Comparison of ENCODE assay signal across 8 cellular contexts in the genomic region with DNA sequence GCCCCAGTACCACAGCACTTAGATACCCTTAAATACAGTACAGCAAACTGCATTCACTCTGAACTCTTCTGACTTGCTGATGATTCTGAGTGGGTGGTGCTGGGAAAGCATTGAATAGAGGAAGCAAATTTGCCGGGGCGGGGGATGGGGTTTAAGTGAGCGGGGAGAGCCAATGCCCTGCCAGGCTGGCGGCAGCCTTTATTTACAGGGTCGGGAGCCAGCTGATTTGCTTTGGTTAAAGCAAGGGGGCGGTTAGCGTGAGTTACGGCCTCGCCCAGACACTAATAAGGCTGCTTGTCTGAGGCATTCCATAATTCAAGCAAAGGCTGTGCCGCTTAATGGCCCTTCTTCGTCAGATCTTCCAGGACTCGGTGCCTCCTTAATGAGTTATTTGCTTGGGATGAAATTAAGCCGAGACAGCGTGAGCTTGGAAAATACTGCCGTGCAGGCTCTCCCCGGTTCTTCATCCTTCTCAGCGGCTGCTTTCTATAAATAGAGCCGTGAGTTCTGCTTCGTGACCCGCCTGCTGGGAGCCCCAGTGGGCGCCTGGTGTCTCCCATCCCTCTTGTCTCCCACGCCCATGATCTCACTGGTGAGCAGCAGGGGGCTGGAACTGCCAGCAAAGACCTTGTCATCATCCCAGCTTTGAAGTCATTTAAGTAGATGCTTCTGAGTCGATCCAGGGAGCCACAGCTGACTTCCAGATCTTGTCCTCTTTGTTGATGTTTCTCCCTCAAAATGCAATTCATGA. TPM values are rescaled to one million over a fixed set of nuclear protein-coding genes. Genes with fewer than 3 reads are reported as not detected.
A peak's percentile ranks its signal among the peaks of the same experiment; 100 is the strongest.
DNase-seq lines count a peak whose midpoint lies in the region; ATAC-seq and TF ChIP-seq lines count a peak whose summit lies in the region.

No MANE protein-coding gene starts in this region.

- H3K4me3 ChIP-seq in A673 (ENCODE audit: low read depth, low read length, poor library complexity, severe bottlenecking) (peak overlapping the region; percentile 23), HEK293 (ENCODE audit: low read depth, low read length) (peak overlapping the region; percentile 28), right atrium auricular region (peak overlapping the region in 1 of 2 donors; percentile 36), rectal smooth muscle tissue (ENCODE audit: low read length) (peak overlapping the region; percentile 34)

- TF ChIP-seq CTCF in A673 (conservative IDR thresholded peaks at IDR 0.05; ENCODE audit: low read depth, low read length) (no peak), HEK293 (tag by site-specific recombination; IDR thresholded peaks at IDR 0.05) (no peak), WTC11 (IDR thresholded peaks at IDR 0.05) (no peak), right atrium auricular region (IDR thresholded peaks at IDR 0.05) (no peak)

- no peaks in the 10 kb centered on the region for H3K9me3 ChIP-seq in A673 (ENCODE audit: low read depth, low read length, poor library complexity, severe bottlenecking)
- no peaks in the 10 kb centered on the region for H3K9me3 ChIP-seq in HEK293 (ENCODE audit: control insufficient read depth, insufficient read depth, low read depth, low read length)
- no peaks in the 10 kb centered on the region for H3K9me3 ChIP-seq in right atrium auricular region

- no peaks in the 10 kb centered on the region for H3K36me3 Mint-ChIP-seq in WTC11

- peak overlapping the region; percentile 31 for H3K27ac ChIP-seq in A673 (ENCODE audit: low read depth, low read length, poor library complexity, severe bottlenecking)
- H3K27ac ChIP-seq in HEK293 (ENCODE audit: extremely low read depth, low read depth, low read length), result no peak overlapping the region; the same call in 1 of the 2 replicates
- H3K27ac ChIP-seq in right atrium auricular region, result peak overlapping the region; percentile 59 to 70
- peak overlapping the region; percentile 86 for H3K27ac ChIP-seq in rectal smooth muscle tissue (ENCODE audit: low read depth, low read length)

- H3K4me1 ChIP-seq in A673 (ENCODE audit: insufficient read depth, low read length, poor library complexity, severe bottlenecking), result peaks cover 19% of the 10 kb centered on the region
- 0 out of 2 replicates have a peak, but pooled peaks cover 2% of the 10 kb centered on the region for H3K4me1 ChIP-seq in HEK293 (ENCODE audit: control insufficient read depth, insufficient read depth, low read length)
- H3K4me1 ChIP-seq in right atrium auricular region, result peaks cover 0 to 30% of the 10 kb centered on the region in 2 donors
- H3K4me1 ChIP-seq in rectal smooth muscle tissue (ENCODE audit: control insufficient read depth, insufficient read depth, low read length), result peaks cover 15% of the 10 kb centered on the region

- H3K4me3 Mint-ChIP-seq in WTC11, result 0 out of 2 replicates have a peak overlapping the region, but pooled peaks have one; percentile 6

- no TSS peak for BruUV-seq in A673 (replicated peaks; lab: Mats Ljungman, UMichigan)

- peaks cover 95% of the 10 kb centered on the region for H3K4me1 Mint-ChIP-seq in WTC11

- peaks cover under 1% of the 10 kb centered on the region; the same call in 1 of the 2 replicates for H3K27me3 Mint-ChIP-seq in WTC11 (ENCODE audit: low read depth)

- no peaks in the 10 kb centered on the region for H3K9me3 Mint-ChIP-seq in WTC11

- POLR2A ChIA-PET in A673 (lab: Charles Lee; ENCODE audit: low non-redundant PET), result interaction anchor here (0.5 kb wide), 1 partner anchor 73 kb away, joined by 3 read pairs; no protein-coding TSS in a partner anchor
- POLR2A ChIA-PET in HEK293 (lab: Yijun Ruan, JAX), result interaction anchor here (0.6 kb wide), 1 partner anchor 26 kb away, joined by 3 read pairs; no protein-coding TSS in a partner anchor
- POLR2A ChIA-PET in WTC11 (lab: Charles Lee), result interaction anchor here (2.4 kb wide), 1 partner anchor 26 kb away, joined by 9 read pairs; a partner anchor contains a TSS

- DNase-seq in A673 (ENCODE audit: low spot score), result peak; percentile 80
- peak; percentile 45 for DNase-seq in WTC11 (ENCODE audit: low spot score)
- DNase-seq in right atrium auricular region (ENCODE audit: low spot score), result peak; percentile 70
- DNase-seq in NCI-H2171 treated with DMSO at 0.1 percent for 48 hours (lab: John Stamatoyannopoulos, UW), result no peak
- no peak for DNase-seq in cerebellum (ENCODE audit: low spot score)

- peak overlapping the region; percentile 89 for H3K27ac Mint-ChIP-seq in WTC11

- intact Hi-C loops in A673 (cut with micrococcal nuclease; ENCODE audit: unreplicated experiment), result no loop called here

- CTCF ChIA-PET in A673 (lab: Charles Lee), result no interaction called here
- CTCF ChIA-PET in HEK293 (lab: Yijun Ruan, JAX), result interaction anchor here (0.9 to 2.5 kb wide), 4 partner anchors 20 to 78 kb away, joined by 3 to 9 read pairs (median 3); no protein-coding TSS in a partner anchor
- CTCF ChIA-PET in WTC11 (lab: Charles Lee), result interaction anchor here (1.3 to 8.4 kb wide), 4 partner anchors 26 to 81 kb away, joined by 3 to 114 read pairs (median 15); a partner anchor contains a TSS

- ATAC-seq in WTC11, result peak; percentile 9
- ATAC-seq in HG03460 (IDR thresholded peaks at IDR 0.05; ENCODE audit: unreplicated experiment), result no peak

- H3K27me3 ChIP-seq in A673 (replicated peaks; ENCODE audit: insufficient read depth, low read depth, low read length, poor library complexity) (no peaks in the 10 kb centered on the region), right atrium auricular region (no peaks in the 10 kb centered on the region), rectal smooth muscle tissue (ENCODE audit: control insufficient read depth, insufficient read depth, low read length) (no peaks in the 10 kb centered on the region)

- no peaks in the 10 kb centered on the region for H3K36me3 ChIP-seq in A673 (ENCODE audit: insufficient read depth, low read length, poor library complexity, severe bottlenecking)
- no peaks in the 10 kb centered on the region for H3K36me3 ChIP-seq in HEK293 (ENCODE audit: control insufficient read depth in 2 of 2, insufficient read depth in 1 of 2, low read length in 2 of 2)
- no peaks in the 10 kb centered on the region for H3K36me3 ChIP-seq in right atrium auricular region
- H3K36me3 ChIP-seq in rectal smooth muscle tissue (ENCODE audit: control insufficient read depth, insufficient read depth, low read length), result no peaks in the 10 kb centered on the region

- no peak overlapping the region for H3K9ac ChIP-seq in rectal smooth muscle tissue (ENCODE audit: low read length)

TF ChIP-seq in HEK293, 187 proteins besides CTCF, POLR2A, EP300 and RAD21 (continues in another document):
- TF ChIP-seq EGR2 (tag by site-specific recombination; IDR thresholded peaks at IDR 0.05; ENCODE audit: low read depth) (peak; percentile 64), ZNF24 (tag by site-specific recombination; IDR thresholded peaks at IDR 0.05) (0 out of 2 replicates have a peak, but pooled peaks have one; percentile 47), WT1 (tag by site-specific recombination; IDR thresholded peaks at IDR 0.05) (peak; percentile 74), ZNF366 (tag by site-specific recombination; conservative IDR thresholded peaks at IDR 0.05) (0 out of 2 replicates have a peak, but pooled peaks have one; percentile 13), ZBTB8A (tag by site-specific recombination; IDR thresholded peaks at IDR 0.05) (peak; percentile 65), KLF1 (tag by site-specific recombination; IDR thresholded peaks at IDR 0.05) (peak; percentile 46; the same call in 1 of the 2 replicates), ZNF707 (tag by site-specific recombination; IDR thresholded peaks at IDR 0.05) (no peak), GLIS1 (tag by site-specific recombination; IDR thresholded peaks at IDR 0.05) (peak; percentile 64), ZIC2 (tag by site-specific recombination; IDR thresholded peaks at IDR 0.05) (peak; percentile 97)
- TF ChIP-seq, protein P1, sequence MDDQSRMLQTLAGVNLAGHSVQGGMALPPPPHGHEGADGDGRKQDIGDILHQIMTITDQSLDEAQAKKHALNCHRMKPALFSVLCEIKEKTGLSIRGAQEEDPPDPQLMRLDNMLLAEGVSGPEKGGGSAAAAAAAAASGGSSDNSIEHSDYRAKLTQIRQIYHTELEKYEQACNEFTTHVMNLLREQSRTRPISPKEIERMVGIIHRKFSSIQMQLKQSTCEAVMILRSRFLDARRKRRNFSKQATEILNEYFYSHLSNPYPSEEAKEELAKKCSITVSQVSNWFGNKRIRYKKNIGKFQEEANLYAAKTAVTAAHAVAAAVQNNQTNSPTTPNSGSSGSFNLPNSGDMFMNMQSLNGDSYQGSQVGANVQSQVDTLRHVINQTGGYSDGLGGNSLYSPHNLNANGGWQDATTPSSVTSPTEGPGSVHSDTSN (CRISPR knock-in tag; IDR thresholded peaks at IDR 0.05), result no peak

TF ChIP-seq in WTC11, 78 proteins besides CTCF, POLR2A, EP300 and RAD21 (continues in another document):
- TF ChIP-seq, protein P2, sequence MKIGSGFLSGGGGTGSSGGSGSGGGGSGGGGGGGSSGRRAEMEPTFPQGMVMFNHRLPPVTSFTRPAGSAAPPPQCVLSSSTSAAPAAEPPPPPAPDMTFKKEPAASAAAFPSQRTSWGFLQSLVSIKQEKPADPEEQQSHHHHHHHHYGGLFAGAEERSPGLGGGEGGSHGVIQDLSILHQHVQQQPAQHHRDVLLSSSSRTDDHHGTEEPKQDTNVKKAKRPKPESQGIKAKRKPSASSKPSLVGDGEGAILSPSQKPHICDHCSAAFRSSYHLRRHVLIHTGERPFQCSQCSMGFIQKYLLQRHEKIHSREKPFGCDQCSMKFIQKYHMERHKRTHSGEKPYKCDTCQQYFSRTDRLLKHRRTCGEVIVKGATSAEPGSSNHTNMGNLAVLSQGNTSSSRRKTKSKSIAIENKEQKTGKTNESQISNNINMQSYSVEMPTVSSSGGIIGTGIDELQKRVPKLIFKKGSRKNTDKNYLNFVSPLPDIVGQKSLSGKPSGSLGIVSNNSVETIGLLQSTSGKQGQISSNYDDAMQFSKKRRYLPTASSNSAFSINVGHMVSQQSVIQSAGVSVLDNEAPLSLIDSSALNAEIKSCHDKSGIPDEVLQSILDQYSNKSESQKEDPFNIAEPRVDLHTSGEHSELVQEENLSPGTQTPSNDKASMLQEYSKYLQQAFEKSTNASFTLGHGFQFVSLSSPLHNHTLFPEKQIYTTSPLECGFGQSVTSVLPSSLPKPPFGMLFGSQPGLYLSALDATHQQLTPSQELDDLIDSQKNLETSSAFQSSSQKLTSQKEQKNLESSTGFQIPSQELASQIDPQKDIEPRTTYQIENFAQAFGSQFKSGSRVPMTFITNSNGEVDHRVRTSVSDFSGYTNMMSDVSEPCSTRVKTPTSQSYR (CRISPR knock-in tag; IDR thresholded peaks at IDR 0.05), result no peak
- no peak for TF ChIP-seq ZNF396 (CRISPR knock-in tag; IDR thresholded peaks at IDR 0.05; ENCODE audit: borderline replicate concordance)

RNA-seq across cellular contexts. Expression of a gene that starts 25.8 kb away (rescaled TPM):
- total RNA-seq in A673 (2021) (0.39 and 0.66 TPM in 2 replicates), WTC11 (2021) (19.4 to 19.7 TPM (median 19.6 TPM) in 3 replicates), right atrium auricular region (1 to 10 TPM; 1.8 to 6.9 TPM), cerebellum (12.7 TPM)

Comparison
In these comparisons a context has a peak if more than half of its experiments do, and no peak if none do; other contexts are left out.
1. DNase-seq: peak in A673 (single experiment), WTC11 (single experiment) and right atrium auricular region (single experiment); none in NCI-H2171 treated with DMSO at 0.1 percent for 48 hours (single experiment) and cerebellum (single experiment).